ENCODE assay signal across 1 cellular context in the genomic region with DNA sequence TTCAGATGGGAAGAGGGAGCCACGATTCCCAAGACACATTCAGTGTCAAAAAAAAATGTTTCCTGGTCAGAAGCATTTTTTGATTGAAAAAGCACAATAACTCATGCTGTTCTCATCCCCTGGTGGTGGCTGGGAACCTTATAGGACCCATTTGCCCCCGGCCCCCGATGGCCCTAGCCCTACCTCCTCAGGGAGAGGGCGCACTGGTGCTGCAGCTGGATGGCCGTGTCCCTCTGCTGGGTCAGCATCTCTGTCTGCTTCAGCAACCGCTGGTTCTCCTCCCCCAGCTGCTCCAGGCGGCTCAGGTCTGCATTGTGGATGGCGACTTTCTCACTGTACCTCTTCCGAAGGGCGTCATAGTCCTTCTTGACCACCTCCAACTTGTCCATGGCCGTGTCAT.
TF ChIP-seq lines count a peak whose summit lies in the region.

No MANE protein-coding gene starts in this region.

TF ChIP-seq in SK-N-SH treated with all-trans-retinoic acid at 6 μM for 48 hours, 23 proteins besides CTCF, POLR2A, EP300 and RAD21 (continued from another document):
- TF ChIP-seq, protein P1, sequence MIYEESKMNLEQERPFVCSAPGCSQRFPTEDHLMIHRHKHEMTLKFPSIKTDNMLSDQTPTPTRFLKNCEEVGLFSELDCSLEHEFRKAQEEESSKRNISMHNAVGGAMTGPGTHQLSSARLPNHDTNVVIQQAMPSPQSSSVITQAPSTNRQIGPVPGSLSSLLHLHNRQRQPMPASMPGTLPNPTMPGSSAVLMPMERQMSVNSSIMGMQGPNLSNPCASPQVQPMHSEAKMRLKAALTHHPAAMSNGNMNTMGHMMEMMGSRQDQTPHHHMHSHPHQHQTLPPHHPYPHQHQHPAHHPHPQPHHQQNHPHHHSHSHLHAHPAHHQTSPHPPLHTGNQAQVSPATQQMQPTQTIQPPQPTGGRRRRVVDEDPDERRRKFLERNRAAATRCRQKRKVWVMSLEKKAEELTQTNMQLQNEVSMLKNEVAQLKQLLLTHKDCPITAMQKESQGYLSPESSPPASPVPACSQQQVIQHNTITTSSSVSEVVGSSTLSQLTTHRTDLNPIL (CRISPR knock-in tag; IDR thresholded peaks at IDR 0.05; ENCODE audit: low read depth): no peak
- no peak for TF ChIP-seq ZNF565 (CRISPR knock-in tag; conservative IDR thresholded peaks at IDR 0.05; ENCODE audit: low read depth)
- TF ChIP-seq GLIS3 (CRISPR knock-in tag; IDR thresholded peaks at IDR 0.05): no peak
- no peak for TF ChIP-seq PPARA (CRISPR knock-in tag; IDR thresholded peaks at IDR 0.05; ENCODE audit: borderline replicate concordance)
- TF ChIP-seq TOX (CRISPR knock-in tag; IDR thresholded peaks at IDR 0.05; ENCODE audit: borderline replicate concordance): no peak
- TF ChIP-seq ZNF8 (CRISPR knock-in tag; IDR thresholded peaks at IDR 0.05): no peak
- no peak for TF ChIP-seq ARNTL (CRISPR knock-in tag; IDR thresholded peaks at IDR 0.05; ENCODE audit: borderline replicate concordance, low read depth)
- no peak for TF ChIP-seq ZC3H10 (CRISPR knock-in tag; IDR thresholded peaks at IDR 0.05)
- TF ChIP-seq, protein P2, sequence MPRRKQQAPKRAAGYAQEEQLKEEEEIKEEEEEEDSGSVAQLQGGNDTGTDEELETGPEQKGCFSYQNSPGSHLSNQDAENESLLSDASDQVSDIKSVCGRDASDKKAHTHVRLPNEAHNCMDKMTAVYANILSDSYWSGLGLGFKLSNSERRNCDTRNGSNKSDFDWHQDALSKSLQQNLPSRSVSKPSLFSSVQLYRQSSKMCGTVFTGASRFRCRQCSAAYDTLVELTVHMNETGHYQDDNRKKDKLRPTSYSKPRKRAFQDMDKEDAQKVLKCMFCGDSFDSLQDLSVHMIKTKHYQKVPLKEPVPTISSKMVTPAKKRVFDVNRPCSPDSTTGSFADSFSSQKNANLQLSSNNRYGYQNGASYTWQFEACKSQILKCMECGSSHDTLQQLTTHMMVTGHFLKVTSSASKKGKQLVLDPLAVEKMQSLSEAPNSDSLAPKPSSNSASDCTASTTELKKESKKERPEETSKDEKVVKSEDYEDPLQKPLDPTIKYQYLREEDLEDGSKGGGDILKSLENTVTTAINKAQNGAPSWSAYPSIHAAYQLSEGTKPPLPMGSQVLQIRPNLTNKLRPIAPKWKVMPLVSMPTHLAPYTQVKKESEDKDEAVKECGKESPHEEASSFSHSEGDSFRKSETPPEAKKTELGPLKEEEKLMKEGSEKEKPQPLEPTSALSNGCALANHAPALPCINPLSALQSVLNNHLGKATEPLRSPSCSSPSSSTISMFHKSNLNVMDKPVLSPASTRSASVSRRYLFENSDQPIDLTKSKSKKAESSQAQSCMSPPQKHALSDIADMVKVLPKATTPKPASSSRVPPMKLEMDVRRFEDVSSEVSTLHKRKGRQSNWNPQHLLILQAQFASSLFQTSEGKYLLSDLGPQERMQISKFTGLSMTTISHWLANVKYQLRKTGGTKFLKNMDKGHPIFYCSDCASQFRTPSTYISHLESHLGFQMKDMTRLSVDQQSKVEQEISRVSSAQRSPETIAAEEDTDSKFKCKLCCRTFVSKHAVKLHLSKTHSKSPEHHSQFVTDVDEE (CRISPR knock-in tag; IDR thresholded peaks at IDR 0.05): no peak
- no peak for TF ChIP-seq OSR1 (CRISPR knock-in tag; IDR thresholded peaks at IDR 0.05)
- no peak for TF ChIP-seq ESRRG (CRISPR knock-in tag; IDR thresholded peaks at IDR 0.05)
- TF ChIP-seq ZNF70 (CRISPR knock-in tag; IDR thresholded peaks at IDR 0.05): no peak
- TF ChIP-seq TCF4 (CRISPR knock-in tag; IDR thresholded peaks at IDR 0.05; ENCODE audit: borderline replicate concordance): no peak
- no peak for TF ChIP-seq SNAI2 (CRISPR knock-in tag; IDR thresholded peaks at IDR 0.05)
- no peak for TF ChIP-seq RARB (CRISPR knock-in tag; IDR thresholded peaks at IDR 0.05)
- TF ChIP-seq, protein P3, sequence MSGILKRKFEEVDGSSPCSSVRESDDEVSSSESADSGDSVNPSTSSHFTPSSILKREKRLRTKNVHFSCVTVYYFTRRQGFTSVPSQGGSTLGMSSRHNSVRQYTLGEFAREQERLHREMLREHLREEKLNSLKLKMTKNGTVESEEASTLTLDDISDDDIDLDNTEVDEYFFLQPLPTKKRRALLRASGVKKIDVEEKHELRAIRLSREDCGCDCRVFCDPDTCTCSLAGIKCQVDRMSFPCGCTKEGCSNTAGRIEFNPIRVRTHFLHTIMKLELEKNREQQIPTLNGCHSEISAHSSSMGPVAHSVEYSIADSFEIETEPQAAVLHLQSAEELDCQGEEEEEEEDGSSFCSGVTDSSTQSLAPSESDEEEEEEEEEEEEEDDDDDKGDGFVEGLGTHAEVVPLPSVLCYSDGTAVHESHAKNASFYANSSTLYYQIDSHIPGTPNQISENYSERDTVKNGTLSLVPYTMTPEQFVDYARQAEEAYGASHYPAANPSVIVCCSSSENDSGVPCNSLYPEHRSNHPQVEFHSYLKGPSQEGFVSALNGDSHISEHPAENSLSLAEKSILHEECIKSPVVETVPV (CRISPR knock-in tag; IDR thresholded peaks at IDR 0.05): no peak
